ENCODE assay signal across 14 cellular contexts in the genomic region with DNA sequence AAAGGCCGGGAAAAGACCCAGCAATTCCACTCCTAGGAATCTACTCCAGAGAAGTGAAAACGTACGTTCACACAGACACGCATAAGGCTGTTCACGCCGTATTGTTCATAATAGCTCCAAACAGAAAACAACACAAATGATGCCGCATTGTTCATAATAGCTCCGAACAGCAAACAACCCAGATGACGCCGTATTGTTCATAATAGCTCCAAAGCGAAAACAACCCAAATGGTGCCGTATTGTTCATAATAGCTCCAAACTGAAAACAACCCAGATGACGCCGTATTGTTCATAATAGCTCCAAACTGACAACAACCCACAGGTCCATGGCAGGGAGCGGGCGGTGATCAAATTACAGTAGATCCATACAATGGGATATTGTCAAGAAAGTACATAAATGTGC.
DNase-seq lines count a peak whose midpoint lies in the region; ATAC-seq and TF ChIP-seq lines count a peak whose summit lies in the region.
"Had no signal": no experiment of that assay in that cellular context is flagged by ENCODE, and none has a peak within 500 bp of the region (broad histone marks: within the 10 kb centered on the region; RNA-seq: fewer than 3 reads in every experiment).

No MANE protein-coding gene starts in this region.

- ATAC-seq in HG02678 (IDR thresholded peaks at IDR 0.05; ENCODE audit: unreplicated experiment) (no peak), GM21381 (IDR thresholded peaks at IDR 0.05; ENCODE audit: unreplicated experiment) (no peak)
- ATAC-seq: stimulated activated naive CD8-positive, alpha-beta T cell treated with anti-CD3 and anti-CD28 coated beads, Interleukin-15, Interleukin-2, amounts not matched to agents 100 U/mL and 50 U/mL, for 24 hours had no signal

- no peak for TF ChIP-seq POLR2A in erythroblast (IDR thresholded peaks at IDR 0.05; ENCODE audit: low read length)

- peak; percentile 10 for DNase-seq in ELR (ENCODE audit: low read depth)
- DNase-seq in NCI-H146 (lab: John Stamatoyannopoulos, UW), result peak; percentile 83
- peak; percentile 96 for DNase-seq in SHP77 treated with DMSO at 0.1 percent for 48 hours (lab: John Stamatoyannopoulos, UW)
- DNase-seq in iPS-NIHi11 (ENCODE audit: low spot score), result peak; percentile 46
- no peak for DNase-seq in erythroblast (lab: John Stamatoyannopoulos, UW)
- no peak for DNase-seq in activated CD4-positive, alpha-beta T cell treated with anti-CD3 and anti-CD28 coated beads for 1 hour
- DNase-seq: activated T-cell treated with anti-CD3 and anti-CD28 coated beads, Interleukin-2, amount 50 U/mL, for 1 hour; C1 segment of cervical spinal cord; cortex of kidney; NCI-H1092; NK-92 treated with Interleukin-12 subunit alpha and Interleukin-12 subunit beta, amount 100 ng/mL, for 24 hours; stimulated activated naive CD8-positive, alpha-beta T cell treated with anti-CD3 and anti-CD28 coated beads, Interleukin-15, Interleukin-2, amounts not matched to agents 100 U/mL and 50 U/mL, for 24 hours had no signal

Comparison
In these comparisons a context has a peak if more than half of its experiments do, and no peak if none do; other contexts are left out.
1. DNase-seq: peak in ELR (single experiment), NCI-H146 (single experiment), SHP77 treated with DMSO at 0.1 percent for 48 hours (single experiment) and iPS-NIHi11 (single experiment); none in erythroblast (0 of 2) and activated CD4-positive, alpha-beta T cell treated with anti-CD3 and anti-CD28 coated beads for 1 hour (single experiment).